Comparison of ENCODE assay signal across 12 cellular contexts in genomic region chr5:149563461-149563860, GRCh38. TPM values are rescaled to one million over a fixed set of nuclear protein-coding genes. Genes with fewer than 3 reads are reported as not detected.
DNase-seq lines count a peak whose midpoint lies in the region; ATAC-seq, FAIRE-seq and TF ChIP-seq lines count a peak whose summit lies in the region.
"Had no signal": no experiment of that assay in that cellular context is flagged by ENCODE, and none has a peak within 500 bp of the region (broad histone marks: within the 10 kb centered on the region; RNA-seq: fewer than 3 reads in every experiment).

No MANE protein-coding gene starts in this region.

- no peak overlapping the region for H2AK5ac ChIP-seq in neuronal stem cell (ENCODE audit: low read depth, low read length)

- H3K4me2 ChIP-seq in KMS-11: peak overlapping the region; percentile 25; the same call in 1 of the 2 replicates
- H3K4me2 ChIP-seq in endothelial cell of umbilical vein (ENCODE audit: insufficient read depth, low read length): peak overlapping the region; percentile 19
- H3K4me2 ChIP-seq in neuronal stem cell (ENCODE audit: insufficient read depth, low read length, poor library complexity, severe bottlenecking): no peak overlapping the region

- ATAC-seq in HG02623 (IDR thresholded peaks at IDR 0.05; ENCODE audit: unreplicated experiment): no peak
- ATAC-seq in HG02763 (IDR thresholded peaks at IDR 0.05; ENCODE audit: unreplicated experiment): no peak

- CTCF ChIA-PET in endothelial cell of umbilical vein (lab: Charles Lee): interaction anchor here (0.8 to 3.6 kb wide), 17 partner anchors 12 to 298 kb away, joined by 3 to 40 read pairs (median 9); partner anchors contain the start of gene CSNK1A1

- H3K4me3 ChIP-seq in KMS-11 (IDR thresholded peaks at IDR 0.05; ENCODE audit: insufficient read depth, low read depth, low read length) (no peak overlapping the region), endothelial cell of umbilical vein (replicated peaks in 1 of 3; ENCODE audit: insufficient read depth in 1 of 3, low read depth in 1 of 3, low read length in 3 of 3) (no peak overlapping the region), neuronal stem cell (ENCODE audit: low read length in 2 of 2) (no peak overlapping the region)

- no peaks in the 10 kb centered on the region for H3K36me3 ChIP-seq in KMS-11 (ENCODE audit: insufficient read depth)
- H3K36me3 ChIP-seq in endothelial cell of umbilical vein (ENCODE audit: control insufficient read depth in 2 of 2, extremely low read depth in 1 of 2, insufficient read depth in 2 of 2, low read length in 2 of 2): no peaks in the 10 kb centered on the region
- H3K36me3 ChIP-seq in neuronal stem cell (replicated peaks in 1 of 2; ENCODE audit: control insufficient read depth in 2 of 2, insufficient read depth in 2 of 2, low read length in 2 of 2): no peaks in the 10 kb centered on the region

- no peak overlapping the region for H2BK15ac ChIP-seq in neuronal stem cell (ENCODE audit: low read length)

- H3K4ac ChIP-seq in neuronal stem cell (ENCODE audit: low read length): no peak overlapping the region

- H4K8ac ChIP-seq in neuronal stem cell (ENCODE audit: low read depth, low read length): no peak overlapping the region

- TF ChIP-seq CTCF in KMS-11 (conservative IDR thresholded peaks at IDR 0.05; ENCODE audit: low read depth, low read length): no peak
- TF ChIP-seq CTCF in endothelial cell of umbilical vein (IDR thresholded peaks at IDR 0.05; ENCODE audit: extremely low read depth in 1 of 2, insufficient read depth in 1 of 2, low read depth in 1 of 2, low read length in 2 of 2): no peak

- H4K91ac ChIP-seq in neuronal stem cell (ENCODE audit: low read depth, low read length, poor library complexity): no peak overlapping the region

- no TSS peak for BruUV-seq in endothelial cell of umbilical vein (replicated peaks; lab: Mats Ljungman, UMichigan)

- no peak for TF ChIP-seq POLR2A in endothelial cell of umbilical vein (IDR thresholded peaks at IDR 0.05; ENCODE audit: low read depth, low read length)
- TF ChIP-seq POLR2A in GM12892 (IDR thresholded peaks at IDR 0.05; ENCODE audit: low read depth, low read length): no peak

- H3K9me3 ChIP-seq in endothelial cell of umbilical vein (replicated peaks; ENCODE audit: control insufficient read depth, insufficient read depth, low read length) (no peaks in the 10 kb centered on the region), neuronal stem cell (replicated peaks in 1 of 2; ENCODE audit: control insufficient read depth in 2 of 2, insufficient read depth in 1 of 2, low read depth in 1 of 2, low read length in 2 of 2) (no peaks in the 10 kb centered on the region)

- no peak overlapping the region for H3K9ac ChIP-seq in KMS-11
- peak overlapping the region; percentile 2 for H3K9ac ChIP-seq in endothelial cell of umbilical vein (replicated peaks; ENCODE audit: extremely low read depth, insufficient read depth, low read length)
- H3K9ac ChIP-seq in neuronal stem cell (ENCODE audit: low read depth, low read length, poor library complexity): no peak overlapping the region

- H3K27me3 ChIP-seq in KMS-11 (ENCODE audit: insufficient read depth, low read depth): no peaks in the 10 kb centered on the region
- no peaks in the 10 kb centered on the region for H3K27me3 ChIP-seq in endothelial cell of umbilical vein (ENCODE audit: control insufficient read depth in 2 of 2, insufficient read depth in 2 of 2, low read length in 2 of 2)
- H3K27me3 ChIP-seq in neuronal stem cell (ENCODE audit: control insufficient read depth in 3 of 3, insufficient read depth in 3 of 3, low read depth in 1 of 3, low read length in 3 of 3): no peaks in the 10 kb centered on the region

- intact Hi-C loops in endothelial cell of umbilical vein (cut with micrococcal nuclease): loop anchor here (2.0 to 10.0 kb wide), 4 partner anchors 253 to 499 kb away; partner anchors contain the start of gene SH3TC2

- no peaks in the 10 kb centered on the region for H3K79me2 ChIP-seq in KMS-11 (ENCODE audit: insufficient read depth, low read depth)
- no peaks in the 10 kb centered on the region for H3K79me2 ChIP-seq in endothelial cell of umbilical vein (ENCODE audit: control insufficient read depth, insufficient read depth, low read length)

- POLR2A ChIA-PET in endothelial cell of umbilical vein (lab: Charles Lee): interaction anchor here (3.0 kb wide), 1 partner anchor 13 kb away, joined by 34 read pairs; the partner anchor contains the start of gene CSNK1A1

- H2BK5ac ChIP-seq in neuronal stem cell (ENCODE audit: low read length): no peak overlapping the region

- H4K20me1 ChIP-seq in KMS-11 (ENCODE audit: insufficient read depth): no peaks in the 10 kb centered on the region
- no peaks in the 10 kb centered on the region for H4K20me1 ChIP-seq in endothelial cell of umbilical vein (replicated peaks; ENCODE audit: control insufficient read depth, extremely low read depth, insufficient read depth, low read length)

- DNase-seq in AG20443 (ENCODE audit: low spot score): peak; percentile 24
- no peak for DNase-seq in endothelial cell of umbilical vein (ENCODE audit: low read depth, low spot score)
- no peak for DNase-seq in neuronal stem cell (ENCODE audit: low spot score)
- DNase-seq in GM12892 (ENCODE audit: insufficient read length): no peak
- no peak for DNase-seq in NK-92 (lab: John Stamatoyannopoulos, UW; ENCODE audit: unreplicated experiment)
- DNase-seq: activated CD8-positive, alpha-beta memory T cell treated with anti-CD3 and anti-CD28 coated beads, Interleukin-2, amount 50 U/mL, for 4 hours; naive B cell had no signal

- H3K18ac ChIP-seq in neuronal stem cell (ENCODE audit: low read length): no peak overlapping the region

- dilution Hi-C loops in endothelial cell of umbilical vein (cut with MboI; ENCODE audit: extremely low pct_ligation_motif_present, low sequenced_read_pairs): no loop called here

- no peak overlapping the region for H2BK12ac ChIP-seq in neuronal stem cell (ENCODE audit: low read length)

- no CpG with 5 or more reads among the region's 2 CpGs for WGBS in neuronal stem cell (ENCODE audit: extremely low coverage in 2 of 2, insufficient read length in 2 of 2, insufficient replicate concordance in 1 of 2), 2 donors

- FAIRE-seq in endothelial cell of umbilical vein (lab: Jason Lieb, UNC) (no peak), GM12892 (lab: Jason Lieb, UNC) (no peak)
- FAIRE-seq: endometrium, GM19239 had no signal

- H3K14ac ChIP-seq in neuronal stem cell (ENCODE audit: low read length): no peak overlapping the region

- peak overlapping the region; percentile 47; the same call in 1 of the 2 replicates for H2AFZ ChIP-seq in KMS-11 (ENCODE audit: low read depth)
- H2AFZ ChIP-seq in endothelial cell of umbilical vein (ENCODE audit: low read depth, low read length): peak overlapping the region; percentile 17
- peak overlapping the region; percentile 56 for H2AFZ ChIP-seq in neuronal stem cell (ENCODE audit: low read length)

- no peak overlapping the region for H3K23ac ChIP-seq in neuronal stem cell (ENCODE audit: low read depth, low read length, poor library complexity)

- H2BK120ac ChIP-seq in neuronal stem cell (ENCODE audit: low read depth, low read length): no peak overlapping the region

- H3K27ac ChIP-seq in KMS-11: 0 out of 2 replicates have a peak overlapping the region, but pooled peaks have one; percentile 22
- peak overlapping the region; percentile 71 for H3K27ac ChIP-seq in endothelial cell of umbilical vein (ENCODE audit: insufficient read depth, low read depth, low read length)
- H3K27ac ChIP-seq in neuronal stem cell (replicated peaks; ENCODE audit: low read length): no peak overlapping the region

- H3K79me1 ChIP-seq in neuronal stem cell (ENCODE audit: low read depth, low read length): no peaks in the 10 kb centered on the region

- peaks cover 41% of the 10 kb centered on the region for H3K4me1 ChIP-seq in KMS-11 (ENCODE audit: low read depth, poor library complexity, severe bottlenecking)
- peaks cover 39% of the 10 kb centered on the region for H3K4me1 ChIP-seq in endothelial cell of umbilical vein (ENCODE audit: control insufficient read depth, extremely low read depth, insufficient read depth, low read length)
- peaks cover 7 to 15% of the 10 kb centered on the region in 2 donors for H3K4me1 ChIP-seq in neuronal stem cell (ENCODE audit: control insufficient read depth in 2 of 2, insufficient read depth in 1 of 2, low read depth in 1 of 2, low read length in 2 of 2)

- H3K9me1 ChIP-seq in endothelial cell of umbilical vein (replicated peaks; ENCODE audit: control insufficient read depth, extremely low read depth, insufficient read depth, low read length): no peaks in the 10 kb centered on the region

TF ChIP-seq in endothelial cell of umbilical vein, 7 proteins besides CTCF, POLR2A, EP300 and RAD21 (continues in another document):
- TF ChIP-seq GATA2 (IDR thresholded peaks at IDR 0.05; ENCODE audit: insufficient read depth, insufficient read length, low read depth, low read length): no peak
- no peak for TF ChIP-seq MYC (IDR thresholded peaks at IDR 0.05; ENCODE audit: low read depth, low read length)
- no peak for TF ChIP-seq EZH2 (IDR thresholded peaks at IDR 0.05; ENCODE audit: borderline replicate concordance, low read depth, low read length, severe bottlenecking)
- no peak for TF ChIP-seq POLR2AphosphoS5 (IDR thresholded peaks at IDR 0.05; ENCODE audit: insufficient read depth, low read depth, low read length)

RNA-seq across cellular contexts. Expression of gene CSNK1A1, which starts 12.2 kb away (rescaled TPM):
- 253 and 259 TPM in 2 replicates for total RNA-seq in endothelial cell of umbilical vein
- 69.7 and 74.1 TPM in 2 replicates for polyA plus RNA-seq in endothelial cell of umbilical vein
- polyA plus RNA-seq in endothelial cell of umbilical vein (2011; cell fraction: cytosol; rRNA removed): 94.2 and 105 TPM in 2 replicates
- 104 and 117 TPM in 2 replicates for polyA plus RNA-seq in endothelial cell of umbilical vein (2011; cell fraction: nucleus; rRNA removed)
- polyA plus RNA-seq in endothelial cell of umbilical vein (2012): 128 and 160 TPM in 2 replicates
- 242 and 250 TPM in 2 replicates for polyA minus RNA-seq in endothelial cell of umbilical vein
- polyA minus RNA-seq in endothelial cell of umbilical vein (2011; cell fraction: cytosol; rRNA and poly(A)+ RNA removed): 114 TPM
- polyA minus RNA-seq in endothelial cell of umbilical vein (2011; cell fraction: nucleus; rRNA and poly(A)+ RNA removed): 153 and 171 TPM in 2 replicates
- polyA plus RNA-seq in neuronal stem cell (2013, experiment 1 of 2): 146 TPM
- 146 TPM for polyA plus RNA-seq in neuronal stem cell (2013, experiment 2 of 2)
- polyA plus RNA-seq in GM12892 (2012; ENCODE audit: missing spikeins): 69.0 TPM

RNA-seq across cellular contexts. Expression of gene ARHGEF37, which starts 17.8 kb away (rescaled TPM):
- 7.0 and 7.1 TPM in 2 replicates for total RNA-seq in endothelial cell of umbilical vein
- 4.4 and 4.9 TPM in 2 replicates for polyA plus RNA-seq in endothelial cell of umbilical vein
- 3.6 and 4.3 TPM in 2 replicates for polyA plus RNA-seq in endothelial cell of umbilical vein (2011; cell fraction: cytosol; rRNA removed)
- 9.7 and 10.3 TPM in 2 replicates for polyA plus RNA-seq in endothelial cell of umbilical vein (2011; cell fraction: nucleus; rRNA removed)
- 2.7 and 3.2 TPM in 2 replicates for polyA plus RNA-seq in endothelial cell of umbilical vein (2012)
- 7.5 and 7.6 TPM in 2 replicates for polyA minus RNA-seq in endothelial cell of umbilical vein
- not detected for polyA minus RNA-seq in endothelial cell of umbilical vein (2011; cell fraction: cytosol; rRNA and poly(A)+ RNA removed)
- polyA minus RNA-seq in endothelial cell of umbilical vein (2011; cell fraction: nucleus; rRNA and poly(A)+ RNA removed): 6.9 and 7.0 TPM in 2 replicates
- 0.43 TPM for polyA plus RNA-seq in neuronal stem cell (2013, experiment 1 of 2)
- 0.51 TPM for polyA plus RNA-seq in neuronal stem cell (2013, experiment 2 of 2)
- polyA plus RNA-seq in GM12892 (2012; ENCODE audit: missing spikeins): 0.61 TPM
